In the genomic region with DNA sequence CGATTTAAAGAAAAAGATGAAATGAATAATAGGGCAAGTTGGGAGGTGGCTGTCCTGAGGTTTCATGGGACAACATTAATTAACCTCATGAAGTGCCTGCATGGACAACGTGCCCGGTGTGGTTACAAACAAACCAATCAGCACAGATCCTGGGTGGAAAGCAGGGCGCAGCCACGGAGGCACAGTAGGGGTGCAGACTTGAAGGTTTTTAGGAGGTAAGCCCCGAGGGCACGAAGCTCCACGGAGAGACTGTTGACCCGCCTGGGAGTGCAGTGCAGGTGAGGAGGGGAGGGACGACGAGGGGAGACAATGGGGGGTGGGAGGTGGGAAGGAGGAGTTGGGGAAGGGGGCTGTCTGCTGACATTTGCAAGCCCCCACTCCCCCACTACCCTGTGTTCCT, we compare ENCODE assay signal across 9 cellular contexts. TPM values are rescaled to one million over a fixed set of nuclear protein-coding genes. Genes with fewer than 3 reads are reported as not detected.
A peak's percentile ranks its signal among the peaks of the same experiment; 100 is the strongest.
DNase-seq lines count a peak whose midpoint lies in the region; ATAC-seq and TF ChIP-seq lines count a peak whose summit lies in the region.
"Had no signal": no experiment of that assay in that cellular context is flagged by ENCODE, and none has a peak within 500 bp of the region (broad histone marks: within the 10 kb centered on the region; RNA-seq: fewer than 3 reads in every experiment).

No MANE protein-coding gene starts in this region.

- no peaks in the 10 kb centered on the region for H3K9me1 ChIP-seq in IMR-90 (ENCODE audit: insufficient read depth, low read length)

- H3K4me1 ChIP-seq in IMR-90 (ENCODE audit: control insufficient read depth, insufficient read depth, low read length), result peaks cover 4% of the 10 kb centered on the region
- H3K4me1 ChIP-seq in colonic mucosa, result no peaks in the 10 kb centered on the region
- H3K4me1 ChIP-seq in naive thymus-derived CD4-positive, alpha-beta T cell (ENCODE audit: control insufficient read depth in 2 of 2, insufficient read depth in 2 of 2, low read length in 2 of 2), result peaks cover 11 to 31% of the 10 kb centered on the region in 2 donors

- H3K9ac ChIP-seq in IMR-90 (ENCODE audit: low read depth, low read length) (no peak overlapping the region), colonic mucosa (ENCODE audit: low read depth in 2 of 2, low read length in 2 of 2) (peak overlapping the region in 1 of 2 donors; percentile 65)

- no peak overlapping the region for H3K56ac ChIP-seq in IMR-90 (ENCODE audit: extremely low read depth, insufficient read depth, low read length)

- CTCF ChIA-PET in IMR-90 (lab: Yijun Ruan, JAX), result interaction anchor here (0.5 to 2.9 kb wide), 5 partner anchors 9 to 156 kb away, joined by 3 to 21 read pairs (median 3); no protein-coding TSS in a partner anchor
- CTCF ChIA-PET in naive thymus-derived CD4-positive, alpha-beta T cell (lab: Charles Lee), result no interaction called here

- peak overlapping the region; percentile 35 for H3K4me3 ChIP-seq in AG09309 (ENCODE audit: control insufficient read depth, low read depth, low read length)
- peak overlapping the region; percentile 4; the same call in 1 of the 2 replicates for H3K4me3 ChIP-seq in IMR-90 (ENCODE audit: insufficient read depth, low read depth, low read length)
- H3K4me3 ChIP-seq in colonic mucosa, result peak overlapping the region; percentile 22
- H3K4me3 ChIP-seq in naive thymus-derived CD4-positive, alpha-beta T cell (ENCODE audit: low read length), result peak overlapping the region; percentile 64

- H2BK120ac ChIP-seq in IMR-90 (ENCODE audit: low read depth, low read length), result no peak overlapping the region

- DNase-seq in AG09309 (ENCODE audit: low read depth), result no peak
- DNase-seq in IMR-90, result no peak
- DNase-seq in colonic mucosa, result no peak
- no peak for DNase-seq in naive thymus-derived CD4-positive, alpha-beta T cell
- no peak for DNase-seq in KG1 (lab: John Stamatoyannopoulos, UW)
- no peak for DNase-seq in Ammon's horn (ENCODE audit: low spot score)
- DNase-seq in NCI-H1105 treated with DMSO at 0.1 percent for 48 hours (lab: John Stamatoyannopoulos, UW), result no peak

- peak overlapping the region; percentile 85 to 97 (median 87) for H3K4me3 Mint-ChIP-seq in naive thymus-derived CD4-positive, alpha-beta T cell

- peak overlapping the region; percentile 92 for H3K4me2 ChIP-seq in IMR-90 (ENCODE audit: low read depth, low read length)

- H3K18ac ChIP-seq in IMR-90 (ENCODE audit: low read depth, low read length), result no peak overlapping the region

- peak overlapping the region in 4 of 9 donors; percentile 7 to 57 (median 34) for H3K27ac Mint-ChIP-seq in naive thymus-derived CD4-positive, alpha-beta T cell

- H3K36me3 ChIP-seq in IMR-90 (ENCODE audit: control insufficient read depth, insufficient read depth, low read length) (no peaks in the 10 kb centered on the region), colonic mucosa (no peaks in the 10 kb centered on the region)
- no peaks in the 10 kb centered on the region for H3K36me3 ChIP-seq in naive thymus-derived CD4-positive, alpha-beta T cell (ENCODE audit: control insufficient read depth in 2 of 3, insufficient read depth in 3 of 3, low read length in 3 of 3)

- H4K91ac ChIP-seq in IMR-90 (ENCODE audit: insufficient read depth, low read depth, low read length), result no peak overlapping the region

- in situ Hi-C loops in IMR-90 (cut with MboI; ENCODE audit: low sequenced_read_pairs), result loop anchor here (5.0 kb wide), 1 partner anchor 152 kb away; no protein-coding TSS in a partner anchor

- no peak for TF ChIP-seq POLR2A in IMR-90 (IDR thresholded peaks at IDR 0.05; ENCODE audit: low read depth, low read length)

- H4K20me1 ChIP-seq in IMR-90 (ENCODE audit: insufficient read depth, low read length), result no peaks in the 10 kb centered on the region

- no peak overlapping the region for H2BK5ac ChIP-seq in IMR-90 (ENCODE audit: low read depth, low read length, poor library complexity, severe bottlenecking)

- H3K4ac ChIP-seq in IMR-90 (ENCODE audit: low read depth, low read length), result no peak overlapping the region

- H2BK15ac ChIP-seq in IMR-90 (ENCODE audit: low read depth, low read length), result no peak overlapping the region

- no peak overlapping the region for H2AK5ac ChIP-seq in IMR-90 (ENCODE audit: low read depth, low read length)

- no peak; the same call in 1 of the 2 replicates for ATAC-seq in IMR-90 (ENCODE audit: low read depth)
- ATAC-seq in naive thymus-derived CD4-positive, alpha-beta T cell, result no peak
- no peak for ATAC-seq in HG03280 (IDR thresholded peaks at IDR 0.05; ENCODE audit: unreplicated experiment)

- H4K8ac ChIP-seq in IMR-90 (ENCODE audit: low read depth in 2 of 2, low read length in 2 of 2), result no peak overlapping the region

- no CpG with 5 or more reads among the region's 11 CpGs for WGBS in IMR-90 (ENCODE audit: extremely low coverage in 2 of 2, insufficient read length in 1 of 2), 2 experiments

- TF ChIP-seq CTCF in AG09309 (IDR thresholded peaks at IDR 0.05; ENCODE audit: control insufficient read depth, insufficient read depth, low read depth, low read length, missing control alignments), result no peak
- TF ChIP-seq CTCF in IMR-90 (conservative IDR thresholded peaks at IDR 0.05; ENCODE audit: low read depth, low read length), result no peak
- no peak for TF ChIP-seq CTCF in colonic mucosa (IDR thresholded peaks at IDR 0.05)

- no peak overlapping the region for H2AK9ac ChIP-seq in IMR-90 (replicated peaks; ENCODE audit: low read depth, low read length, poor library complexity)

- H3K14ac ChIP-seq in IMR-90 (replicated peaks; ENCODE audit: low read depth, low read length), result no peak overlapping the region

- no peak overlapping the region for H2BK20ac ChIP-seq in IMR-90 (ENCODE audit: low read depth, low read length)

- no peak overlapping the region for H3K23ac ChIP-seq in IMR-90 (ENCODE audit: low read depth, low read length)

- dilution Hi-C loops in IMR-90 (cut with HindIII; ENCODE audit: low sequenced_read_pairs, unreplicated experiment), result no loop called here

- peaks cover 59 to 80% (median 66%) of the 10 kb centered on the region in 5 donors for H3K27me3 Mint-ChIP-seq in naive thymus-derived CD4-positive, alpha-beta T cell

- H3K27me3 ChIP-seq in IMR-90 (ENCODE audit: control insufficient read depth, insufficient read depth, low read length) (peaks cover 90% of the 10 kb centered on the region), colonic mucosa (peaks cover 28% of the 10 kb centered on the region)
- H3K27me3 ChIP-seq in naive thymus-derived CD4-positive, alpha-beta T cell (ENCODE audit: control insufficient read depth in 2 of 2, insufficient read depth in 2 of 2, low read length in 2 of 2), result peaks cover 8 to 14% of the 10 kb centered on the region in 2 donors

- intact Hi-C loops in IMR-90 (cut with micrococcal nuclease), result no loop called here
- intact Hi-C loops in colonic mucosa (cut with DNase I), result no loop called here
- intact Hi-C loops in naive thymus-derived CD4-positive, alpha-beta T cell (cut with micrococcal nuclease), result loop anchor here in 1 of 2 donors (5.0 kb wide), 1 partner anchor 108 kb away; the partner anchor contains the start of gene PRDM15

- no peak overlapping the region for H3K27ac ChIP-seq in IMR-90 (ENCODE audit: insufficient read depth, low read length)
- peak overlapping the region; percentile 69 for H3K27ac ChIP-seq in colonic mucosa
- H3K27ac ChIP-seq in naive thymus-derived CD4-positive, alpha-beta T cell (ENCODE audit: low read depth, low read length), result no peak overlapping the region
- H3K27ac ChIP-seq: skin epidermis had no signal

- H4K5ac ChIP-seq in IMR-90 (ENCODE audit: low read depth, low read length), result no peak overlapping the region

- peaks cover 0 to 6% (median 0%) of the 10 kb centered on the region in 11 donors for H3K9me3 Mint-ChIP-seq in naive thymus-derived CD4-positive, alpha-beta T cell

- H3K4me1 Mint-ChIP-seq in naive thymus-derived CD4-positive, alpha-beta T cell, result peaks cover 23 to 30% (median 24%) of the 10 kb centered on the region in 7 donors

- TF ChIP-seq RAD21 in IMR-90 (IDR thresholded peaks at IDR 0.05; ENCODE audit: low read length), result no peak

- no peak overlapping the region for H2AFZ ChIP-seq in IMR-90 (replicated peaks; ENCODE audit: low read length, poor library complexity)

- no TSS peak for BruUV-seq in IMR-90 (replicated peaks; lab: Mats Ljungman, UMichigan)

- peaks cover 0 to 5% (median 3%) of the 10 kb centered on the region in 5 donors for H3K36me3 Mint-ChIP-seq in naive thymus-derived CD4-positive, alpha-beta T cell

- peaks cover 5% of the 10 kb centered on the region; the same call in 1 of the 2 replicates for H3K9me3 ChIP-seq in IMR-90 (ENCODE audit: control insufficient read depth, insufficient read depth, low read length)
- H3K9me3 ChIP-seq in colonic mucosa, result no peaks in the 10 kb centered on the region
- H3K9me3 ChIP-seq in naive thymus-derived CD4-positive, alpha-beta T cell (ENCODE audit: control insufficient read depth in 2 of 3, low read length in 3 of 3), result no peaks in the 10 kb centered on the region

- no peaks in the 10 kb centered on the region for H3K79me1 ChIP-seq in IMR-90 (ENCODE audit: low read depth in 1 of 2, low read length in 2 of 2)

- POLR2A ChIA-PET in IMR-90 (lab: Charles Lee; ENCODE audit: unreplicated experiment), result no interaction called here
- POLR2A ChIA-PET in naive thymus-derived CD4-positive, alpha-beta T cell (lab: Charles Lee), result no interaction called here

TF ChIP-seq in IMR-90, 13 proteins besides CTCF, POLR2A, EP300 and RAD21 (continues in another document):
- TF ChIP-seq MAZ (IDR thresholded peaks at IDR 0.05; ENCODE audit: borderline replicate concordance, low read depth, low read length) (no peak), CHD1 (IDR thresholded peaks at IDR 0.05; ENCODE audit: low read depth, low read length) (no peak), CEBPB (IDR thresholded peaks at IDR 0.05; ENCODE audit: low read depth, low read length) (no peak), RFX5 (IDR thresholded peaks at IDR 0.05; ENCODE audit: low read depth, low read length) (no peak)
- TF ChIP-seq, protein P1, sequence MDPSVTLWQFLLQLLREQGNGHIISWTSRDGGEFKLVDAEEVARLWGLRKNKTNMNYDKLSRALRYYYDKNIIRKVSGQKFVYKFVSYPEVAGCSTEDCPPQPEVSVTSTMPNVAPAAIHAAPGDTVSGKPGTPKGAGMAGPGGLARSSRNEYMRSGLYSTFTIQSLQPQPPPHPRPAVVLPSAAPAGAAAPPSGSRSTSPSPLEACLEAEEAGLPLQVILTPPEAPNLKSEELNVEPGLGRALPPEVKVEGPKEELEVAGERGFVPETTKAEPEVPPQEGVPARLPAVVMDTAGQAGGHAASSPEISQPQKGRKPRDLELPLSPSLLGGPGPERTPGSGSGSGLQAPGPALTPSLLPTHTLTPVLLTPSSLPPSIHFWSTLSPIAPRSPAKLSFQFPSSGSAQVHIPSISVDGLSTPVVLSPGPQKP (IDR thresholded peaks at IDR 0.05; ENCODE audit: borderline replicate concordance, low read depth, low read length), result no peak

RNA-seq across cellular contexts. Expression of gene RIPK4, which starts 2.3 kb away (rescaled TPM):
- total RNA-seq in IMR-90 (2012; rRNA removed), result under 0.01 TPM in 2 replicates
- polyA plus RNA-seq in IMR-90 (2012; rRNA removed), result 0.03 TPM in 1 of 2 replicates, not detected in the other
- 0.02 TPM in 2 replicates for polyA plus RNA-seq in IMR-90 (2012; cell fraction: cytosol; rRNA removed)
- 0.16 TPM in 2 replicates for polyA plus RNA-seq in IMR-90 (2012; cell fraction: nucleus; rRNA removed; ENCODE audit: low replicate concordance)
- total RNA-seq in colonic mucosa, result 10 to 100 TPM; 10.1 to 10.5 TPM
- 1 to 10 TPM in 1 of 5 experiments, under 1 TPM in 3, not detected in 1; 0.30 to 2.2 (median 0.62) TPM for total RNA-seq in naive thymus-derived CD4-positive, alpha-beta T cell
- under 1 TPM; 0.24 to 0.33 TPM for polyA plus RNA-seq in naive thymus-derived CD4-positive, alpha-beta T cell

Comparison
In these comparisons a context has a peak if more than half of its experiments do, and no peak if none do; other contexts are left out.
1. H3K4me3 ChIP-seq: peak in every context shown above with its lines; median percentile 64 in naive thymus-derived CD4-positive, alpha-beta T cell; 35 in AG09309; 22 in colonic mucosa; 4 in IMR-90.